In genomic region chr6:34315780-34316179, GRCh38 we compare ENCODE assay signal across 10 cellular contexts.
DNase-seq lines count a peak whose midpoint lies in the region; ATAC-seq and TF ChIP-seq lines count a peak whose summit lies in the region.
"Had no signal": no experiment of that assay in that cellular context is flagged by ENCODE, and none has a peak within 500 bp of the region (broad histone marks: within the 10 kb centered on the region; RNA-seq: fewer than 3 reads in every experiment).

No MANE protein-coding gene starts in this region.

- no peaks in the 10 kb centered on the region for H3K27me3 Mint-ChIP-seq in activated naive CD8-positive, alpha-beta T cell

- H3K27ac Mint-ChIP-seq in activated naive CD8-positive, alpha-beta T cell, result peak overlapping the region; percentile 46

- H3K36me3 Mint-ChIP-seq in activated naive CD8-positive, alpha-beta T cell, result peaks cover 4% of the 10 kb centered on the region

- intact Hi-C loops in sciatic nerve (cut with DNase I), result no loop called here

- H3K4me1 Mint-ChIP-seq in activated naive CD8-positive, alpha-beta T cell (ENCODE audit: low read depth), result peaks cover 52% of the 10 kb centered on the region

- DNase-seq in GM12865 (ENCODE audit: low read depth) (peak; percentile 77), MV-4-11 (lab: John Stamatoyannopoulos, UW) (peak; percentile 96), sciatic nerve (ENCODE audit: low spot score) (no peak), HK-2 (ENCODE audit: unreplicated experiment) (no peak)
- DNase-seq: NCI-H1694 treated with DMSO at 0.1 percent for 48 hours; stimulated activated CD4-positive, alpha-beta T cell treated with anti-CD3 and anti-CD28 coated beads, Interleukin-4, amount 100 ng/mL, for 4 hours; SW 1271 had no signal

- ATAC-seq in sciatic nerve (peak; percentile 49), HG02763 (IDR thresholded peaks at IDR 0.05; ENCODE audit: unreplicated experiment) (no peak), HG02798 (IDR thresholded peaks at IDR 0.05; ENCODE audit: poor library complexity, unreplicated experiment) (no peak)

- H3K4me3 Mint-ChIP-seq in activated naive CD8-positive, alpha-beta T cell, result peak overlapping the region; percentile 60

- no peak for TF ChIP-seq CTCF in GM12865 (IDR thresholded peaks at IDR 0.05; ENCODE audit: insufficient read depth, low read depth, low read length, missing control alignments)

- peak overlapping the region; percentile 32 for H3K4me3 ChIP-seq in GM12865 (ENCODE audit: low read depth, low read length)

- H3K9me3 Mint-ChIP-seq in activated naive CD8-positive, alpha-beta T cell (ENCODE audit: low read depth), result no peaks in the 10 kb centered on the region

Comparison
In these comparisons a context has a peak if more than half of its experiments do, and no peak if none do; other contexts are left out.
1. DNase-seq: peak in GM12865 (single experiment) and MV-4-11 (single experiment); none in sciatic nerve (single experiment) and HK-2 (single experiment).